In the genomic region with DNA sequence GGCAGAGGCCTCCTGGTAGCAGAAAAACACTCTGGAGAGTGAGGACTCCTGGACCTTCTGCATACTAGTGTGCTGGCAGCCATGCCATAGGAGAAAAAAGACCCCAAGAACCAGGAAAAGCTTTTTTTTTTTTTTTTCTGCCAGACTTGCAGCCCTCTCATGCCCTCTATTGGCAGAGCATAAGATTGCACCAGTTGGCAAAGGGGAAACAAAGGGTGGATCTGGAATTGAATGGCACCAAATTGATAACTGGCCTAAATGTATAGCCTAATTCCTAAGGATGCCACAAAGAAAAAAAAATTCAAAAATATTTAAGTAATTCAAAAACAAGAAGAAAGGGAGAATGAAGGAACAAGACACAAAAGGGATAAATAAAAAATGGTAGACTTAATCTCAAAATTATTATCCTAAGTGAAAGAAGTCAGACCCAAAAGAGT, we compare ENCODE assay signal across 8 cellular contexts.
DNase-seq lines count a peak whose midpoint lies in the region; ATAC-seq and TF ChIP-seq lines count a peak whose summit lies in the region.

No MANE protein-coding gene starts in this region.

- no peak overlapping the region for H3K27ac ChIP-seq in KMS-11

- TF ChIP-seq CTCF in KMS-11 (conservative IDR thresholded peaks at IDR 0.05; ENCODE audit: low read depth, low read length): peak; percentile 91
- TF ChIP-seq CTCF in astrocyte of the spinal cord (IDR thresholded peaks at IDR 0.05; ENCODE audit: low read depth, low read length): peak; percentile 56
- peak; percentile 75 for TF ChIP-seq CTCF in nephron progenitor cell (IDR thresholded peaks at IDR 0.05)

- no peaks in the 10 kb centered on the region for H4K20me1 ChIP-seq in KMS-11 (ENCODE audit: insufficient read depth)

- H3K9me3 Mint-ChIP-seq in nephron progenitor cell: peaks cover 36% of the 10 kb centered on the region

- H3K36me3 ChIP-seq in KMS-11 (ENCODE audit: insufficient read depth): no peaks in the 10 kb centered on the region

- H3K79me2 ChIP-seq in KMS-11 (ENCODE audit: insufficient read depth, low read depth): no peaks in the 10 kb centered on the region

- peaks cover 7% of the 10 kb centered on the region for H3K36me3 Mint-ChIP-seq in nephron progenitor cell (ENCODE audit: low read depth)

- no peaks in the 10 kb centered on the region for H3K27me3 ChIP-seq in KMS-11 (ENCODE audit: insufficient read depth, low read depth)

- H3K4me1 Mint-ChIP-seq in nephron progenitor cell: no peaks in the 10 kb centered on the region

- no peak overlapping the region for H3K4me3 Mint-ChIP-seq in nephron progenitor cell

- peaks cover 5% of the 10 kb centered on the region for H3K27me3 Mint-ChIP-seq in nephron progenitor cell (ENCODE audit: low read depth, poor library complexity)

- DNase-seq in activated CD4-positive, alpha-beta T cell treated with anti-CD3 and anti-CD28 coated beads for 48 hours: peak; percentile 20
- no peak for DNase-seq in activated CD4-positive, alpha-beta T cell treated with anti-CD3 and anti-CD28 coated beads for 4 hours
- DNase-seq in astrocyte of the spinal cord (ENCODE audit: low read depth, low spot score): no peak
- peak; percentile 45 for DNase-seq in nephron progenitor cell
- DNase-seq in activated gamma-delta T cell treated with Interleukin-2 at 50 U/mL for 16 hours: no peak
- no peak for DNase-seq in NCI-H526 treated with DMSO at 0.1 percent for 48 hours (lab: John Stamatoyannopoulos, UW)

- no peak overlapping the region for H3K4me3 ChIP-seq in KMS-11 (IDR thresholded peaks at IDR 0.05; ENCODE audit: insufficient read depth, low read depth, low read length)
- H3K4me3 ChIP-seq in astrocyte of the spinal cord (ENCODE audit: low read depth, low read length): no peak overlapping the region

- no peak overlapping the region for H3K9ac ChIP-seq in KMS-11

- in situ Hi-C loops in astrocyte of the spinal cord (cut with HindIII; ENCODE audit: low sequenced_read_pairs): no loop called here

- no peak overlapping the region for H3K27ac Mint-ChIP-seq in nephron progenitor cell

- no peak overlapping the region for H2AFZ ChIP-seq in KMS-11 (ENCODE audit: low read depth)

- no peak overlapping the region for H3K4me2 ChIP-seq in KMS-11

- no peaks in the 10 kb centered on the region for H3K4me1 ChIP-seq in KMS-11 (ENCODE audit: low read depth, poor library complexity, severe bottlenecking)

- no peak for ATAC-seq in GM18867 (IDR thresholded peaks at IDR 0.05; ENCODE audit: unreplicated experiment)

Comparison
In these comparisons a context has a peak if more than half of its experiments do, and no peak if none do; other contexts are left out.
1. DNase-seq: peak in activated CD4-positive, alpha-beta T cell treated with anti-CD3 and anti-CD28 coated beads for 48 hours (single experiment) and nephron progenitor cell (single experiment); none in activated CD4-positive, alpha-beta T cell treated with anti-CD3 and anti-CD28 coated beads for 4 hours (0 of 2), astrocyte of the spinal cord (single experiment), activated gamma-delta T cell treated with Interleukin-2 at 50 U/mL for 16 hours (single experiment) and NCI-H526 treated with DMSO at 0.1 percent for 48 hours (single experiment).
2. Peak in every context shown above with its lines, with median percentiles within 50 percentile points of each other: CTCF ChIP-seq.